In the genomic region with DNA sequence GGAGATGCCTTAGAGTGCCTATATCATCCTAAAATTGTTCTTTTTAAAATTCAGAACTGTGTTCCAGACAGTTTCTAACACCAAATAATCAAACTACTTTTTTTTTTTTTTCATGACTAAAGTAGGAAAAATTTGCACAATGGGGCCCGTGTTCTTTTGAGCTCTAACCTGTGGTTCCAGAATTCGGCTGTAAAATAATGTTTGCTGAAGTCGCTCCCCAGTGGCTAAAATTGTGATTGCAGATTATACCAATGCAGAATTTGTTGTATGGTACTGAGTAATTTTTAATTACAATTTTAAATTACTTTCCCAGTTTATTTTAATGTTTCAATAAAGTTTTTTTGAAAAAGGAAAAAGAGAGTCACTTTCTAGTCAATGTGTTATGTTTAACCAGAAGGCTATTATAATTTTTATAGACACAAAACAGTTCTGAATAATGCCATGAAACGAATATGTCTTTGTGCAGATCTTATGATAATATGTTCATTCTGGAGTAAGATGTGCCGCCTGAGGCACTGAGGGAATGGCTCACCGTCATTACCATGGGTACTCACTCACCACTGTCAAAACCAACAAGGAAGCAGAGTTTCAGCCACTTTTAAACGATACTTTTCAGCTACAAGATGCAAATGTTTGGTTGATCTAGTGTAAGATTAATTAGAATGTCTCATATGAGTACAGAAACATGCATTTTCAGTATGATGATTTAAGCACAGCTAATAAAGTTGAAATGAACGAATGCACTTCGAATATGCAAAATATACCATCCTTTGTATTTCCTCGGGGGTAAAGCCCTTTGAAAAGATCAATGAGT, we compare ENCODE assay signal across 9 cellular contexts.
DNase-seq lines count a peak whose midpoint lies in the region; ATAC-seq and TF ChIP-seq lines count a peak whose summit lies in the region.
"Had no signal": no experiment of that assay in that cellular context is flagged by ENCODE, and none has a peak within 500 bp of the region (broad histone marks: within the 10 kb centered on the region; RNA-seq: fewer than 3 reads in every experiment).

No MANE protein-coding gene starts in this region.

- DNase-seq in AG08395 (ENCODE audit: low spot score): peak; percentile 34
- DNase-seq in esophagus muscularis mucosa (ENCODE audit: extremely low spot score): no peak
- no peak for DNase-seq in upper lobe of left lung
- no peak for DNase-seq in cerebellar cortex (ENCODE audit: low spot score)

- TF ChIP-seq EP300 in esophagus muscularis mucosa (IDR thresholded peaks at IDR 0.05): no peak
- TF ChIP-seq EP300 in upper lobe of left lung (IDR thresholded peaks at IDR 0.05): no peak

- no peaks in the 10 kb centered on the region for H3K36me3 ChIP-seq in SU-DHL-6 (ENCODE audit: low read length)
- no peaks in the 10 kb centered on the region for H3K36me3 ChIP-seq in esophagus muscularis mucosa
- H3K36me3 ChIP-seq in upper lobe of left lung: no peaks in the 10 kb centered on the region

- peaks cover 11 to 29% (median 17%) of the 10 kb centered on the region in 4 donors for H3K4me1 ChIP-seq in esophagus muscularis mucosa
- peaks cover 7 to 19% (median 12%) of the 10 kb centered on the region in 4 donors for H3K4me1 ChIP-seq in upper lobe of left lung

- H3F3A ChIP-seq in SU-DHL-6 (ENCODE audit: insufficient read depth): no peaks in the 10 kb centered on the region

- no peaks in the 10 kb centered on the region for H3K27me3 ChIP-seq in SU-DHL-6 (ENCODE audit: low read length)
- H3K27me3 ChIP-seq in esophagus muscularis mucosa: no peaks in the 10 kb centered on the region
- no peaks in the 10 kb centered on the region for H3K27me3 ChIP-seq in upper lobe of left lung

- H2AFZ ChIP-seq in SU-DHL-6 (ENCODE audit: low read depth, low read length, severe bottlenecking): no peak overlapping the region

- no peak overlapping the region for H3K9ac ChIP-seq in SU-DHL-6 (ENCODE audit: low read length)

- no peak overlapping the region for H3K4me3 ChIP-seq in SU-DHL-6 (ENCODE audit: insufficient read depth, low read length, poor library complexity, severe bottlenecking)
- H3K4me3 ChIP-seq in esophagus muscularis mucosa: no peak overlapping the region
- no peak overlapping the region for H3K4me3 ChIP-seq in upper lobe of left lung

- TF ChIP-seq CTCF in GM12874 (IDR thresholded peaks at IDR 0.05; ENCODE audit: insufficient read depth, low read depth, low read length) (peak; percentile 24; the same call in 1 of the 2 replicates), SU-DHL-6 (IDR thresholded peaks at IDR 0.05; ENCODE audit: insufficient read depth, low read length, poor library complexity, severe bottlenecking) (peak; percentile 50), esophagus muscularis mucosa (IDR thresholded peaks at IDR 0.05) (peak in 2 of 3 experiments; percentile 24 to 42), upper lobe of left lung (IDR thresholded peaks at IDR 0.05) (peak in 5 of 6 experiments; percentile 24 to 32 (median 27))

- intact Hi-C loops in esophagus muscularis mucosa (cut with DNase I): no loop called here

- H3K9me3 ChIP-seq in SU-DHL-6 (ENCODE audit: insufficient read depth, low read length) (no peaks in the 10 kb centered on the region), esophagus muscularis mucosa (no peaks in the 10 kb centered on the region), upper lobe of left lung (no peaks in the 10 kb centered on the region)

- TF ChIP-seq POLR2A in esophagus muscularis mucosa (IDR thresholded peaks at IDR 0.05; ENCODE audit: low read depth) (no peak), upper lobe of left lung (IDR thresholded peaks at IDR 0.05) (no peak)

- WGBS in esophagus muscularis mucosa: 65% methylated on average over 10 of the region's 10 CpGs
- 56 to 61% methylated on average over 10 of the region's 10 CpGs for WGBS in upper lobe of left lung, 2 donors

- H3K4me2 ChIP-seq in SU-DHL-6 (ENCODE audit: low read depth, low read length, poor library complexity, severe bottlenecking): no peak overlapping the region

- no peaks in the 10 kb centered on the region for H4K20me1 ChIP-seq in SU-DHL-6 (ENCODE audit: low read depth, low read length)

- no peak for ATAC-seq in upper lobe of left lung (ENCODE audit: low FRiP score in 2 of 2)
- no peak for ATAC-seq in HG03520 (IDR thresholded peaks at IDR 0.05; ENCODE audit: unreplicated experiment)
- ATAC-seq in GM18517 (IDR thresholded peaks at IDR 0.05; ENCODE audit: unreplicated experiment): no peak

- H3K9me2 ChIP-seq in SU-DHL-6 (replicated peaks; ENCODE audit: insufficient read depth, low read length): no peaks in the 10 kb centered on the region

- no peak overlapping the region for H3K27ac ChIP-seq in SU-DHL-6 (ENCODE audit: low read depth, low read length)
- H3K27ac ChIP-seq in esophagus muscularis mucosa (replicated peaks in 1 of 4): no peak overlapping the region
- no peak overlapping the region for H3K27ac ChIP-seq in upper lobe of left lung
- H3K27ac ChIP-seq: HL-60 had no signal

- no peaks in the 10 kb centered on the region for H3K79me2 ChIP-seq in SU-DHL-6 (ENCODE audit: insufficient read depth, low read length)
